In genomic region chr1:52601519-52601918, GRCh38 we compare ENCODE assay signal across 10 cellular contexts. TPM values are rescaled to one million over a fixed set of nuclear protein-coding genes. Genes with fewer than 3 reads are reported as not detected.
DNase-seq lines count a peak whose midpoint lies in the region; ATAC-seq and TF ChIP-seq lines count a peak whose summit lies in the region.
"Had no signal": no experiment of that assay in that cellular context is flagged by ENCODE, and none has a peak within 500 bp of the region (broad histone marks: within the 10 kb centered on the region; RNA-seq: fewer than 3 reads in every experiment).

No MANE protein-coding gene starts in this region.

- H3K4me3 Mint-ChIP-seq in activated naive CD4-positive, alpha-beta T cell treated with anti-CD3 and anti-CD28 coated beads, Interleukin-2, amount 10 ng/mL, durations not matched to agents 7 days and 5 days = peak overlapping the region; percentile 58

- peaks cover 52% of the 10 kb centered on the region for H3K4me1 Mint-ChIP-seq in activated naive CD4-positive, alpha-beta T cell treated with anti-CD3 and anti-CD28 coated beads, Interleukin-2, amount 10 ng/mL, durations not matched to agents 7 days and 5 days

- no peaks in the 10 kb centered on the region for H3K36me3 ChIP-seq in thoracic aorta

- CTCF ChIA-PET in activated naive CD4-positive, alpha-beta T cell treated with anti-CD3 and anti-CD28 coated beads, Interleukin-2, amount 10 ng/mL, durations not matched to agents 7 days and 5 days (lab: Charles Lee) = interaction anchor here (1.1 kb wide), 1 partner anchor 197 kb away, joined by 4 read pairs; the partner anchor contains the start of genes ORC1 and PRPF38A

- no peak for ATAC-seq in activated naive CD4-positive, alpha-beta T cell treated with anti-CD3 and anti-CD28 coated beads, Interleukin-2, amount 50 U/mL, for 72 hours
- ATAC-seq in thoracic aorta (ENCODE audit: insufficient number of reproducible peaks, low FRiP score, low read depth) = no peak
- no peak for ATAC-seq in GM21786 (IDR thresholded peaks at IDR 0.05; ENCODE audit: unreplicated experiment)

- peaks cover 4% of the 10 kb centered on the region for H3K27me3 Mint-ChIP-seq in activated naive CD4-positive, alpha-beta T cell treated with anti-CD3 and anti-CD28 coated beads, Interleukin-2, amount 10 ng/mL, durations not matched to agents 7 days and 5 days

- H3K4me1 ChIP-seq in mononuclear cell (ENCODE audit: insufficient read depth, low read length) (peaks cover 36% of the 10 kb centered on the region), thoracic aorta (ENCODE audit: control insufficient read depth in 1 of 2, low read depth in 2 of 2) (peaks cover 5 to 44% of the 10 kb centered on the region in 2 donors)

- H3K9me3 ChIP-seq in mononuclear cell (ENCODE audit: low read depth, low read length) (no peaks in the 10 kb centered on the region), thoracic aorta (no peaks in the 10 kb centered on the region)

- TF ChIP-seq CTCF in thoracic aorta (IDR thresholded peaks at IDR 0.05) = no peak

- H3K27ac ChIP-seq in thoracic aorta = peak overlapping the region in 1 of 2 donors; percentile 75

- H3K36me3 Mint-ChIP-seq in activated naive CD4-positive, alpha-beta T cell treated with anti-CD3 and anti-CD28 coated beads, Interleukin-2, amount 10 ng/mL, durations not matched to agents 7 days and 5 days = peaks cover 15% of the 10 kb centered on the region
- H3K36me3 Mint-ChIP-seq in activated naive CD4-positive, alpha-beta T cell treated with anti-CD3 and anti-CD28 coated beads, Interleukin-2, amount 50 U/mL, for 72 hours = peaks cover 1 to 20% of the 10 kb centered on the region in 2 donors

- DNase-seq in activated naive CD4-positive, alpha-beta T cell treated with anti-CD3 and anti-CD28 coated beads, Interleukin-2, amount 10 ng/mL, durations not matched to agents 7 days and 5 days = no peak
- DNase-seq in activated naive CD4-positive, alpha-beta T cell (lab: John Stamatoyannopoulos, UW) = no peak
- DNase-seq in activated naive CD4-positive, alpha-beta T cell treated with anti-CD3 and anti-CD28 coated beads, Interleukin-2, amount 50 U/mL, for 72 hours (ENCODE audit: low spot score in 2 of 2) = no peak
- DNase-seq in thoracic aorta (ENCODE audit: low spot score) (no peak), NCI-H524 (lab: John Stamatoyannopoulos, UW) (no peak)
- DNase-seq in effector CD4-positive, alpha-beta T cell = no peak

- H3K4me3 ChIP-seq in mononuclear cell (ENCODE audit: low read length) = peak overlapping the region; percentile 45
- peak overlapping the region; percentile 79 for H3K4me3 ChIP-seq in thoracic aorta

- peak overlapping the region; percentile 83 for H3K27ac Mint-ChIP-seq in activated naive CD4-positive, alpha-beta T cell treated with anti-CD3 and anti-CD28 coated beads, Interleukin-2, amount 10 ng/mL, durations not matched to agents 7 days and 5 days
- H3K27ac Mint-ChIP-seq in activated naive CD4-positive, alpha-beta T cell treated with anti-CD3 and anti-CD28 coated beads, Interleukin-2, amount 50 U/mL, for 72 hours = peak overlapping the region; percentile 88 to 96

- H3K27me3 ChIP-seq in mononuclear cell (ENCODE audit: insufficient read depth, low read length) (no peaks in the 10 kb centered on the region), thoracic aorta (replicated peaks; ENCODE audit: insufficient read depth) (no peaks in the 10 kb centered on the region)

- no peaks in the 10 kb centered on the region for H3K9me3 Mint-ChIP-seq in activated naive CD4-positive, alpha-beta T cell treated with anti-CD3 and anti-CD28 coated beads, Interleukin-2, amount 10 ng/mL, durations not matched to agents 7 days and 5 days
- no peaks in the 10 kb centered on the region for H3K9me3 Mint-ChIP-seq in activated naive CD4-positive, alpha-beta T cell treated with anti-CD3 and anti-CD28 coated beads, Interleukin-2, amount 50 U/mL, for 72 hours

RNA-seq across cellular contexts. Expression of gene GPX7, which starts 0.7 kb away (rescaled TPM):
- 10 to 100 TPM; 13.8 to 23.0 TPM for total RNA-seq in activated naive CD4-positive, alpha-beta T cell treated with anti-CD3 and anti-CD28 coated beads, Interleukin-2, amount 50 U/mL, for 72 hours
- total RNA-seq in mononuclear cell (13.0 TPM), thoracic aorta (10 to 100 TPM; 10.2 to 25.9 TPM)

RNA-seq across cellular contexts. Expression of gene SHISAL2A, which starts 31.4 kb away (rescaled TPM):
- total RNA-seq in activated naive CD4-positive, alpha-beta T cell treated with anti-CD3 and anti-CD28 coated beads, Interleukin-2, amount 50 U/mL, for 72 hours = 10 to 100 TPM in 1 of 2 donors, 1 to 10 TPM in 1; 9.0 to 12.6 TPM
- 13.1 TPM for total RNA-seq in mononuclear cell
- total RNA-seq in thoracic aorta = under 1 TPM in 1 of 2 donors, not detected in 1; 0.54 TPM
- total RNA-seq: pulmonary artery endothelial cell, temporal lobe had no signal

RNA-seq across cellular contexts. Expression of gene TUT4, which starts 48.6 kb away (rescaled TPM):
- total RNA-seq in activated naive CD4-positive, alpha-beta T cell treated with anti-CD3 and anti-CD28 coated beads, Interleukin-2, amount 50 U/mL, for 72 hours = 100 to 1,000 TPM in 1 of 2 donors, 10 to 100 TPM in 1; 81.0 to 111 TPM
- 136 TPM for total RNA-seq in mononuclear cell
- 10 to 100 TPM; 38.2 to 67.2 TPM for total RNA-seq in thoracic aorta
